Comparison of ENCODE assay signal across 8 cellular contexts in the genomic region with DNA sequence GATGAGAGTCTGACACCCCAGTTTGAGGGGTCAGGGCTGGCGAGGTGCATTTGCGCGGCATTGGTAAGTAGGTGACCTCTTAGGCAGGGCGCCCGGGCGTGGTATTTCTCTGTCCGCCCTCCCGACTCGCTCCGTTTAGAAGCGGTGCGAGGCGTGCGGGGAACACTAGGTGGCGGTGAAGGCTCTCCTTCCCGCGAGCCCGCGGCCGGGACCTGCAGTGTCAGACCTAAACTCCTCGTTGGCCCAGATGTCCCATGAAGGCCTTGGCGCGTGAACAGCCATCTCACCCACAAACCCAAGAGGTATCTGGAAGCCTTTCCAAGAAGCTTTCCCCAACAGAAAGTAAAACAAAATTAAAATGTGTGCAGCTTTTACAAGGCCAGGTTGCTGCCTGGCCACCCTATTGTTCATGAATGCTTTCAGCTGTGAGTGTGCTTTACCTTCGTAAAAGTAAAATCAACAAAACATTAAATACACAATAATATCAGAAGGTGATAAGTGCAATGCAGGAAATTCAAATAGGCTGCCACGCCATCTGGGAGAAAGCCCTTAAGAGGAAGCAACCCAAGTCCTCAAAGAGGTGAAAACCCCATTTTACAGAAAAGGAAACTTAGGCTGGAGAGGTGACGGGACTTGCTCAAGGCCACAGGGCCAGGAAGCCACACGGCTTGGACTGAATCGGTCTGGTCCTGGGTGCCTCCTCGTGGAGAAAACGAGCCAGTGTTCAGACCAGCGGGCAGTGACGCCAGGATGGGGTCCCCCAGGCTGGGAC.
DNase-seq lines count a peak whose midpoint lies in the region; ATAC-seq and TF ChIP-seq lines count a peak whose summit lies in the region.

No MANE protein-coding gene starts in this region.

- H3K27ac ChIP-seq in KMS-11 (no peak overlapping the region), RWPE2 (ENCODE audit: poor library complexity, severe bottlenecking) (no peak overlapping the region)

- peak overlapping the region; percentile 43; the same call in 1 of the 2 replicates for H3K4me2 ChIP-seq in KMS-11

- no peaks in the 10 kb centered on the region for H3K79me2 ChIP-seq in KMS-11 (ENCODE audit: insufficient read depth, low read depth)

- peak; percentile 12 for DNase-seq in DMS153 (lab: John Stamatoyannopoulos, UW)
- no peak for DNase-seq in RWPE2 (ENCODE audit: low spot score)
- peak; percentile 54 for DNase-seq in activated T-helper 9 cell treated with anti-CD3 and anti-CD28 coated beads, Interleukin-2, amount 50 U/mL, for 16 hours (ENCODE audit: low read depth)
- DNase-seq in fibroblast of villous mesenchyme (ENCODE audit: low read depth), result peak; percentile 72
- DNase-seq in omental fat pad (ENCODE audit: low spot score), result peak; percentile 57
- DNase-seq in superior temporal gyrus (ENCODE audit: extremely low spot score), result peak; percentile 83

- TF ChIP-seq CTCF in KMS-11 (conservative IDR thresholded peaks at IDR 0.05; ENCODE audit: low read depth, low read length) (peak; percentile 88), RWPE2 (IDR thresholded peaks at IDR 0.05; ENCODE audit: poor library complexity, severe bottlenecking) (peak; percentile 100), fibroblast of villous mesenchyme (IDR thresholded peaks at IDR 0.05; ENCODE audit: insufficient read depth, low read depth, low read length) (peak; percentile 89), omental fat pad (IDR thresholded peaks at IDR 0.05) (peak in 2 of 3 donors; percentile 9 to 46)

- peak overlapping the region; percentile 84; the same call in 1 of the 2 replicates for H2AFZ ChIP-seq in KMS-11 (ENCODE audit: low read depth)

- H3K27me3 ChIP-seq in KMS-11 (ENCODE audit: insufficient read depth, low read depth) (no peaks in the 10 kb centered on the region; the same call in 1 of the 2 replicates), RWPE2 (ENCODE audit: insufficient read depth, poor library complexity, severe bottlenecking) (no peaks in the 10 kb centered on the region)

- no peaks in the 10 kb centered on the region for H3K36me3 ChIP-seq in KMS-11 (ENCODE audit: insufficient read depth)
- H3K36me3 ChIP-seq in RWPE2 (ENCODE audit: low read depth), result no peaks in the 10 kb centered on the region

- peaks cover 9% of the 10 kb centered on the region for H3K4me1 ChIP-seq in KMS-11 (ENCODE audit: low read depth, poor library complexity, severe bottlenecking)
- H3K4me1 ChIP-seq in RWPE2 (ENCODE audit: insufficient read depth, poor library complexity, severe bottlenecking), result peaks cover under 1% of the 10 kb centered on the region

- H3K9me3 ChIP-seq in RWPE2 (ENCODE audit: severe bottlenecking), result no peaks in the 10 kb centered on the region

- H3K9ac ChIP-seq in KMS-11, result no peak overlapping the region

- ATAC-seq in GM21576 (IDR thresholded peaks at IDR 0.05; ENCODE audit: unreplicated experiment) (peak; percentile 80), RWPE2 (ENCODE audit: low read depth) (peak; percentile 91), omental fat pad (ENCODE audit: low FRiP score) (peak; percentile 72)

- H3K4me3 ChIP-seq in KMS-11 (IDR thresholded peaks at IDR 0.05; ENCODE audit: insufficient read depth, low read depth, low read length) (no peak overlapping the region), RWPE2 (ENCODE audit: severe bottlenecking) (no peak overlapping the region), fibroblast of villous mesenchyme (ENCODE audit: low read depth, low read length) (no peak overlapping the region)

- no peaks in the 10 kb centered on the region for H4K20me1 ChIP-seq in KMS-11 (ENCODE audit: insufficient read depth)

Comparison
In these comparisons a context has a peak if more than half of its experiments do, and no peak if none do; other contexts are left out.
1. CTCF ChIP-seq: peak in every context shown above with its lines; median percentile 100 in RWPE2; 89 in fibroblast of villous mesenchyme; 88 in KMS-11; 28 in omental fat pad.